1 cellular context compared by ENCODE assay signal in the genomic region with DNA sequence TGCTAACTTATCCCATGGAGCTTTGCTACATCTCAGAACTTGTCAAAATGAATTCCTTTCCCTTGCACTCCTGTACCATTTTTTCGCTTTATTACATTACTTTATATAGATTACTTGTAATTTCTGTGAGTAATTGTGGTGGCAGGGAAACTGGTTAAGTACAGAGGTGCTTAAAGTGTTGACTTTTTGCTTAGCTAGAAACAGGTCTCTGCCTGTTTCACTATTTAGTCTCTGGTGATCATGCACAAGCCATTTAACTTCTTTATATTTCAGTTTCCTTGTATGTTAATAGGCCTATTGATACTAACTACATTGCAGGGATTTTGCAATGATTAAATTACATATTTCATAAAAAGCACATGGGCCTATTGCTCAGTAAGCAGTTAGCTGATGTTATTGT.
TF ChIP-seq lines count a peak whose summit lies in the region.

No MANE protein-coding gene starts in this region.

TF ChIP-seq in WTC11, 78 proteins besides CTCF, POLR2A, EP300 and RAD21 (continued from another document):
- TF ChIP-seq, protein P1, sequence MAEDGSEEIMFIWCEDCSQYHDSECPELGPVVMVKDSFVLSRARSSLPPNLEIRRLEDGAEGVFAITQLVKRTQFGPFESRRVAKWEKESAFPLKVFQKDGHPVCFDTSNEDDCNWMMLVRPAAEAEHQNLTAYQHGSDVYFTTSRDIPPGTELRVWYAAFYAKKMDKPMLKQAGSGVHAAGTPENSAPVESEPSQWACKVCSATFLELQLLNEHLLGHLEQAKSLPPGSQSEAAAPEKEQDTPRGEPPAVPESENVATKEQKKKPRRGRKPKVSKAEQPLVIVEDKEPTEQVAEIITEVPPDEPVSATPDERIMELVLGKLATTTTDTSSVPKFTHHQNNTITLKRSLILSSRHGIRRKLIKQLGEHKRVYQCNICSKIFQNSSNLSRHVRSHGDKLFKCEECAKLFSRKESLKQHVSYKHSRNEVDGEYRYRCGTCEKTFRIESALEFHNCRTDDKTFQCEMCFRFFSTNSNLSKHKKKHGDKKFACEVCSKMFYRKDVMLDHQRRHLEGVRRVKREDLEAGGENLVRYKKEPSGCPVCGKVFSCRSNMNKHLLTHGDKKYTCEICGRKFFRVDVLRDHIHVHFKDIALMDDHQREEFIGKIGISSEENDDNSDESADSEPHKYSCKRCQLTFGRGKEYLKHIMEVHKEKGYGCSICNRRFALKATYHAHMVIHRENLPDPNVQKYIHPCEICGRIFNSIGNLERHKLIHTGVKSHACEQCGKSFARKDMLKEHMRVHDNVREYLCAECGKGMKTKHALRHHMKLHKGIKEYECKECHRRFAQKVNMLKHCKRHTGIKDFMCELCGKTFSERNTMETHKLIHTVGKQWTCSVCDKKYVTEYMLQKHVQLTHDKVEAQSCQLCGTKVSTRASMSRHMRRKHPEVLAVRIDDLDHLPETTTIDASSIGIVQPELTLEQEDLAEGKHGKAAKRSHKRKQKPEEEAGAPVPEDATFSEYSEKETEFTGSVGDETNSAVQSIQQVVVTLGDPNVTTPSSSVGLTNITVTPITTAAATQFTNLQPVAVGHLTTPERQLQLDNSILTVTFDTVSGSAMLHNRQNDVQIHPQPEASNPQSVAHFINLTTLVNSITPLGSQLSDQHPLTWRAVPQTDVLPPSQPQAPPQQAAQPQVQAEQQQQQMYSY (CRISPR knock-in tag; IDR thresholded peaks at IDR 0.05) = no peak
- TF ChIP-seq, protein P2, sequence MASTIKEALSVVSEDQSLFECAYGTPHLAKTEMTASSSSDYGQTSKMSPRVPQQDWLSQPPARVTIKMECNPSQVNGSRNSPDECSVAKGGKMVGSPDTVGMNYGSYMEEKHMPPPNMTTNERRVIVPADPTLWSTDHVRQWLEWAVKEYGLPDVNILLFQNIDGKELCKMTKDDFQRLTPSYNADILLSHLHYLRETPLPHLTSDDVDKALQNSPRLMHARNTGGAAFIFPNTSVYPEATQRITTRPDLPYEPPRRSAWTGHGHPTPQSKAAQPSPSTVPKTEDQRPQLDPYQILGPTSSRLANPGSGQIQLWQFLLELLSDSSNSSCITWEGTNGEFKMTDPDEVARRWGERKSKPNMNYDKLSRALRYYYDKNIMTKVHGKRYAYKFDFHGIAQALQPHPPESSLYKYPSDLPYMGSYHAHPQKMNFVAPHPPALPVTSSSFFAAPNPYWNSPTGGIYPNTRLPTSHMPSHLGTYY (CRISPR knock-in tag; IDR thresholded peaks at IDR 0.05) = no peak
- TF ChIP-seq, protein P3, sequence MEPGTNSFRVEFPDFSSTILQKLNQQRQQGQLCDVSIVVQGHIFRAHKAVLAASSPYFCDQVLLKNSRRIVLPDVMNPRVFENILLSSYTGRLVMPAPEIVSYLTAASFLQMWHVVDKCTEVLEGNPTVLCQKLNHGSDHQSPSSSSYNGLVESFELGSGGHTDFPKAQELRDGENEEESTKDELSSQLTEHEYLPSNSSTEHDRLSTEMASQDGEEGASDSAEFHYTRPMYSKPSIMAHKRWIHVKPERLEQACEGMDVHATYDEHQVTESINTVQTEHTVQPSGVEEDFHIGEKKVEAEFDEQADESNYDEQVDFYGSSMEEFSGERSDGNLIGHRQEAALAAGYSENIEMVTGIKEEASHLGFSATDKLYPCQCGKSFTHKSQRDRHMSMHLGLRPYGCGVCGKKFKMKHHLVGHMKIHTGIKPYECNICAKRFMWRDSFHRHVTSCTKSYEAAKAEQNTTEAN (CRISPR knock-in tag; IDR thresholded peaks at IDR 0.05) = no peak
